Comparison of ENCODE assay signal across 8 cellular contexts in the genomic region with DNA sequence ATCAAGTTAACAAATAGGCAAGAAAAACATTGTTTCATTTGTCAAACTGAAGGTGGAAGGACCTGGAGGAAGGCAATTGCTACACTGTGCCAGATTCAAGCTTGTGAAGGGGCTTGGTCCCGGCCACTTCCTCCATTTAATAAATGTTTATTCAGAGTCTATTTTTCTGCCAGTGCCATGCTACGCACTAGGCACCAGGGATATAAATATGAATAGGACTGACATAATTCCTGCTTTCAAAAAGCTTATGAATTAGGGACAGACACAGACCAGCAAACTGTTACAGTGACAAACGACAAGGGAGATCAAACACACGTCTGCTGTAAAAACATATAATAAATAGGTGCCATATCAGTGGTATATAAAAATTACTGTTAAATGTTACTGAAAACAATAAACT. TPM values are rescaled to one million over a fixed set of nuclear protein-coding genes. Genes with fewer than 3 reads are reported as not detected.
A peak's percentile ranks its signal among the peaks of the same experiment; 100 is the strongest.
DNase-seq lines count a peak whose midpoint lies in the region; ATAC-seq and TF ChIP-seq lines count a peak whose summit lies in the region.

No MANE protein-coding gene starts in this region.

- POLR2A ChIA-PET in CD8-positive, alpha-beta memory T cell (lab: Charles Lee) = interaction anchor here (1.0 kb wide), 1 partner anchor 97 kb away, joined by 4 read pairs; no protein-coding TSS in a partner anchor

- peak overlapping the region; percentile 71 to 87 (median 84) for H3K4me3 Mint-ChIP-seq in CD8-positive, alpha-beta memory T cell

- H2AFZ ChIP-seq in KMS-11 (ENCODE audit: low read depth) = peak overlapping the region; percentile 90

- H4K20me1 ChIP-seq in KMS-11 (ENCODE audit: insufficient read depth) = no peaks in the 10 kb centered on the region

- H3K36me3 Mint-ChIP-seq in CD8-positive, alpha-beta memory T cell = no peaks in the 10 kb centered on the region

- in situ Hi-C loops in gastrocnemius medialis (cut with MboI; ENCODE audit: low sequenced_read_pairs in 4 of 4) = loop anchor here in 2 of 4 donors (5.0 kb wide), 2 partner anchors 94 to 99 kb away; no protein-coding TSS in a partner anchor

- CTCF ChIA-PET in CD8-positive, alpha-beta memory T cell (lab: Charles Lee) = interaction anchor here (1.3 to 4.2 kb wide), 4 partner anchors 47 to 701 kb away, joined by 3 to 45 read pairs (median 8); partner anchors contain the start of gene TLR1

- no peak for TF ChIP-seq POLR2A in gastrocnemius medialis (IDR thresholded peaks at IDR 0.05)

- no peaks in the 10 kb centered on the region for H3K9me3 ChIP-seq in CD8-positive, alpha-beta memory T cell (ENCODE audit: low read length)
- no peaks in the 10 kb centered on the region for H3K9me3 ChIP-seq in adipocyte (ENCODE audit: control insufficient read depth, low read length)
- H3K9me3 ChIP-seq in mucosa of rectum (ENCODE audit: control insufficient read depth in 2 of 2, low read length in 2 of 2) = no peaks in the 10 kb centered on the region
- H3K9me3 ChIP-seq in gastrocnemius medialis = no peaks in the 10 kb centered on the region

- peak overlapping the region; percentile 44 for H3K4me2 ChIP-seq in KMS-11

- ATAC-seq in gastrocnemius medialis = no peak

- H3K9ac ChIP-seq in KMS-11 = peak overlapping the region; percentile 22; the same call in 1 of the 2 replicates
- H3K9ac ChIP-seq in adipocyte (ENCODE audit: low read length) = peak overlapping the region; percentile 74
- peak overlapping the region; percentile 45 to 66 for H3K9ac ChIP-seq in mucosa of rectum (ENCODE audit: low read depth in 1 of 2, low read length in 2 of 2)

- H3K9me3 Mint-ChIP-seq in CD8-positive, alpha-beta memory T cell = peaks cover 0 to 10% (median 5%) of the 10 kb centered on the region in 5 donors

- H3K4me1 Mint-ChIP-seq in CD8-positive, alpha-beta memory T cell = peaks cover 19 to 27% (median 25%) of the 10 kb centered on the region in 3 donors

- H3K4me3 ChIP-seq in CD8-positive, alpha-beta memory T cell (ENCODE audit: low read length) = peak overlapping the region; percentile 11
- H3K4me3 ChIP-seq in KMS-11 (IDR thresholded peaks at IDR 0.05; ENCODE audit: insufficient read depth, low read depth, low read length) (no peak overlapping the region), adipocyte (ENCODE audit: low read length) (peak overlapping the region; percentile 76), mucosa of rectum (ENCODE audit: low read length in 2 of 2) (peak overlapping the region in 1 of 2 donors; percentile 63), gastrocnemius medialis (peak overlapping the region in 2 of 4 donors; percentile 23 to 32)

- no peaks in the 10 kb centered on the region for H3K36me3 ChIP-seq in CD8-positive, alpha-beta memory T cell (ENCODE audit: insufficient read depth, low read length)
- H3K36me3 ChIP-seq in KMS-11 (ENCODE audit: insufficient read depth) (no peaks in the 10 kb centered on the region), adipocyte (ENCODE audit: control insufficient read depth, insufficient read depth, low read length, severe bottlenecking) (no peaks in the 10 kb centered on the region), mucosa of rectum (ENCODE audit: control insufficient read depth in 2 of 2, insufficient read depth in 2 of 2, low read length in 2 of 2) (no peaks in the 10 kb centered on the region), gastrocnemius medialis (no peaks in the 10 kb centered on the region)

- intact Hi-C loops in gastrocnemius medialis (cut with DNase I; ENCODE audit: low total_unique reads) = loop anchor here (5.0 kb wide), 2 partner anchors 99 to 664 kb away; no protein-coding TSS in a partner anchor

- H3K27ac Mint-ChIP-seq in CD8-positive, alpha-beta memory T cell = peak overlapping the region; percentile 15 to 89 (median 62)

- DNase-seq in CD8-positive, alpha-beta memory T cell = no peak
- no peak for DNase-seq in adipocyte (ENCODE audit: low read depth)
- no peak for DNase-seq in GM19238 (ENCODE audit: insufficient read length, low spot score)
- no peak for DNase-seq in stimulated activated CD4-positive, alpha-beta T cell treated with anti-CD3 and anti-CD28 coated beads, Interleukin-1b, Interleukin-23, amount 100 ng/mL, for 48 hours
- DNase-seq in NCI-H2107 (lab: John Stamatoyannopoulos, UW) = no peak
- no peak for DNase-seq in gastrocnemius medialis

- TF ChIP-seq CTCF in KMS-11 (conservative IDR thresholded peaks at IDR 0.05; ENCODE audit: low read depth, low read length) (no peak), gastrocnemius medialis (IDR thresholded peaks at IDR 0.05 in 4 of 5, conservative IDR thresholded peaks at IDR 0.05 in 1 of 5) (no peak)

- peaks cover 23% of the 10 kb centered on the region for H3K4me1 ChIP-seq in CD8-positive, alpha-beta memory T cell (ENCODE audit: insufficient read depth, low read length)
- H3K4me1 ChIP-seq in KMS-11 (ENCODE audit: low read depth, poor library complexity, severe bottlenecking) (peaks cover 20% of the 10 kb centered on the region), adipocyte (ENCODE audit: control insufficient read depth, insufficient read depth, low read length) (peaks cover 27% of the 10 kb centered on the region), mucosa of rectum (ENCODE audit: control insufficient read depth in 2 of 2, insufficient read depth in 2 of 2, low read length in 2 of 2) (peaks cover 3 to 7% of the 10 kb centered on the region in 2 donors), gastrocnemius medialis (peaks cover 3 to 8% of the 10 kb centered on the region in 2 donors)

- H3K27ac ChIP-seq in CD8-positive, alpha-beta memory T cell (ENCODE audit: low read depth, low read length) = no peak overlapping the region
- peak overlapping the region; percentile 62; the same call in 1 of the 2 replicates for H3K27ac ChIP-seq in KMS-11
- peak overlapping the region; percentile 49 to 61 for H3K27ac ChIP-seq in mucosa of rectum (ENCODE audit: low read depth in 2 of 2, low read length in 2 of 2)
- no peak overlapping the region for H3K27ac ChIP-seq in gastrocnemius medialis

- peaks cover 3 to 4% of the 10 kb centered on the region in 2 donors for H3K27me3 Mint-ChIP-seq in CD8-positive, alpha-beta memory T cell

- no peaks in the 10 kb centered on the region for H3K27me3 ChIP-seq in CD8-positive, alpha-beta memory T cell (ENCODE audit: insufficient read depth, low read length, poor library complexity, severe bottlenecking)
- H3K27me3 ChIP-seq in KMS-11 (ENCODE audit: insufficient read depth, low read depth) (no peaks in the 10 kb centered on the region), adipocyte (replicated peaks; ENCODE audit: control insufficient read depth, insufficient read depth, low read length) (no peaks in the 10 kb centered on the region), mucosa of rectum (ENCODE audit: control insufficient read depth in 2 of 2, insufficient read depth in 2 of 2, low read length in 2 of 2) (no peaks in the 10 kb centered on the region), gastrocnemius medialis (no peaks in the 10 kb centered on the region)

- no peaks in the 10 kb centered on the region for H3K79me2 ChIP-seq in KMS-11 (ENCODE audit: insufficient read depth, low read depth)

RNA-seq across cellular contexts. Expression of gene TLR6, which starts 0.6 kb away (rescaled TPM):
- total RNA-seq in CD8-positive, alpha-beta memory T cell = 1 to 10 TPM; 1.2 TPM
- polyA plus RNA-seq in CD8-positive, alpha-beta memory T cell = 1.3 TPM
- under 1 TPM; 0.29 to 0.75 (median 0.48) TPM for total RNA-seq in gastrocnemius medialis

RNA-seq across cellular contexts. Expression of gene FAM114A1, which starts 11.6 kb away (rescaled TPM):
- under 1 TPM in 1 of 2 experiments, not detected in 1; 0.31 TPM for total RNA-seq in CD8-positive, alpha-beta memory T cell
- polyA plus RNA-seq in CD8-positive, alpha-beta memory T cell = not detected
- 10 to 100 TPM; 23.2 to 47.5 (median 27.4) TPM for total RNA-seq in gastrocnemius medialis

RNA-seq across cellular contexts. Expression of gene TLR1, which starts 51.5 kb away (rescaled TPM):
- total RNA-seq in CD8-positive, alpha-beta memory T cell = 1 to 10 TPM; 1.3 to 2.1 TPM
- polyA plus RNA-seq in CD8-positive, alpha-beta memory T cell = 9.8 TPM
- total RNA-seq in gastrocnemius medialis = 1 to 10 TPM in 3 of 4 donors, not detected in 1; 1.3 to 2.4 (median 1.5) TPM

Comparison
In these comparisons a context has a peak if more than half of its experiments do, and no peak if none do; other contexts are left out.
1. H3K27ac ChIP-seq: peak in KMS-11 (single experiment) and mucosa of rectum (2 of 2); none in CD8-positive, alpha-beta memory T cell (single experiment) and gastrocnemius medialis (0 of 4).
2. H3K9ac ChIP-seq: peak in every context shown above with its lines; median percentile 74 in adipocyte; 56 in mucosa of rectum; 22 in KMS-11.
3. RNA of gene FAM114A1, which starts 11.6 kb away (total RNA-seq): 23.2 to 47.5 TPM in gastrocnemius medialis; 0.31 TPM in CD8-positive, alpha-beta memory T cell; every median in the first group is over 10 times any median in the second.